In genomic region chr6:28864321-28864923, GRCh38 we compare ENCODE assay signal across 8 cellular contexts. TPM values are rescaled to one million over a fixed set of nuclear protein-coding genes. Genes with fewer than 3 reads are reported as not detected.
DNase-seq lines count a peak whose midpoint lies in the region; TF ChIP-seq lines count a peak whose summit lies in the region.

No MANE protein-coding gene starts in this region.

- peaks cover 7 to 8% of the 10 kb centered on the region in 2 donors for H3K4me1 ChIP-seq in mucosa of rectum (ENCODE audit: control insufficient read depth in 2 of 2, insufficient read depth in 2 of 2, low read length in 2 of 2)

- H3K36me3 ChIP-seq in mucosa of rectum (ENCODE audit: control insufficient read depth in 2 of 2, insufficient read depth in 2 of 2, low read length in 2 of 2) = no peaks in the 10 kb centered on the region

- H3K4me3 Mint-ChIP-seq in HFFc6 = peak overlapping the region; percentile 95

- H3K27me3 Mint-ChIP-seq in HFFc6 (ENCODE audit: insufficient read depth) = peaks cover 12% of the 10 kb centered on the region

- H3K27ac ChIP-seq in AG04450 (ENCODE audit: low read depth, low read length) (no peak overlapping the region), mucosa of rectum (ENCODE audit: low read depth in 2 of 2, low read length in 2 of 2) (peak overlapping the region in 1 of 2 donors; percentile 53)

- peak; percentile 23; the same call in 1 of the 2 replicates for TF ChIP-seq CTCF in AG04450 (IDR thresholded peaks at IDR 0.05; ENCODE audit: low read depth, low read length)
- TF ChIP-seq CTCF in HFFc6 (IDR thresholded peaks at IDR 0.05) = peak; percentile 49; the same call in 1 of the 2 replicates

- DNase-seq in AG04450 (ENCODE audit: low read depth, low spot score) (no peak), HFFc6 (no peak), T47D (ENCODE audit: low read depth in 1 of 2, low spot score in 1 of 2) (peak; percentile 75 to 93), NCI-H2196 treated with DMSO at 0.1 percent for 48 hours (lab: John Stamatoyannopoulos, UW; ENCODE audit: unreplicated experiment) (no peak), GOT3 (lab: John Stamatoyannopoulos, UW) (no peak), DMS153 (lab: John Stamatoyannopoulos, UW) (no peak), NCI-H187 (lab: John Stamatoyannopoulos, UW) (no peak)

- H3K9ac ChIP-seq in mucosa of rectum (ENCODE audit: low read depth in 1 of 2, low read length in 2 of 2) = peak overlapping the region; percentile 62 to 63

- POLR2A ChIA-PET in AG04450 (lab: Yijun Ruan, JAX) = interaction anchor here (1.4 kb wide), 1 partner anchor 31 kb away, joined by 4 read pairs; no protein-coding TSS in a partner anchor

- H3K27ac Mint-ChIP-seq in HFFc6 = peak overlapping the region; percentile 4; the same call in 1 of the 2 replicates

- CTCF ChIA-PET in AG04450 (lab: Charles Lee) = interaction anchor here (3.1 kb wide), 1 partner anchor 25 kb away, joined by 20 read pairs; no protein-coding TSS in a partner anchor

- H3K4me3 ChIP-seq in AG04450 (ENCODE audit: low read depth, low read length) (peak overlapping the region; percentile 84), mucosa of rectum (ENCODE audit: low read length in 2 of 2) (peak overlapping the region; percentile 80 to 92)

- peaks cover 20% of the 10 kb centered on the region for H3K4me1 Mint-ChIP-seq in HFFc6 (ENCODE audit: low read depth)

- H3K9me3 Mint-ChIP-seq in HFFc6 = peaks cover 7% of the 10 kb centered on the region; the same call in 1 of the 2 replicates

- in situ Hi-C loops in T47D (cut with HindIII; ENCODE audit: low pct_unique_long_range_greater_than_20kb, low sequenced_read_pairs) = no loop called here

- H3K9me3 ChIP-seq in AG04450 (ENCODE audit: control insufficient read depth, insufficient read depth, low read length) (peaks cover 2% of the 10 kb centered on the region; the same call in 1 of the 2 replicates), mucosa of rectum (ENCODE audit: control insufficient read depth in 2 of 2, low read length in 2 of 2) (peaks cover 0 to 2% of the 10 kb centered on the region in 2 donors)

- no peaks in the 10 kb centered on the region for H3K36me3 Mint-ChIP-seq in HFFc6 (ENCODE audit: low read depth)

- no peaks in the 10 kb centered on the region for H3K27me3 ChIP-seq in AG04450 (ENCODE audit: control insufficient read depth, insufficient read depth, low read length)
- no peaks in the 10 kb centered on the region for H3K27me3 ChIP-seq in mucosa of rectum (ENCODE audit: control insufficient read depth in 2 of 2, insufficient read depth in 2 of 2, low read length in 2 of 2)

RNA-seq across cellular contexts. Expression of gene TRIM27, which starts 59.4 kb away (rescaled TPM):
- polyA plus RNA-seq in AG04450 (2011; rRNA removed) = 62.0 and 73.8 TPM in 2 replicates
- 89.7 and 93.0 TPM in 2 replicates for polyA minus RNA-seq in AG04450 (2011; rRNA and poly(A)+ RNA removed)
- 10 to 100 TPM; 35.9 to 40.6 (median 39.3) TPM for total RNA-seq in HFFc6 (2021; fragmentation: NEBNext Ultra II Directional; extraction: Animal tissue kit (Norgen Biotek cat#: 25700))

Comparison
In these comparisons a context has a peak if more than half of its experiments do, and no peak if none do; other contexts are left out.
1. DNase-seq: peak in T47D (2 of 2); none in AG04450 (single experiment), HFFc6 (single experiment), NCI-H2196 treated with DMSO at 0.1 percent for 48 hours (single experiment), GOT3 (single experiment), DMS153 (single experiment) and NCI-H187 (0 of 2).